In the genomic region with DNA sequence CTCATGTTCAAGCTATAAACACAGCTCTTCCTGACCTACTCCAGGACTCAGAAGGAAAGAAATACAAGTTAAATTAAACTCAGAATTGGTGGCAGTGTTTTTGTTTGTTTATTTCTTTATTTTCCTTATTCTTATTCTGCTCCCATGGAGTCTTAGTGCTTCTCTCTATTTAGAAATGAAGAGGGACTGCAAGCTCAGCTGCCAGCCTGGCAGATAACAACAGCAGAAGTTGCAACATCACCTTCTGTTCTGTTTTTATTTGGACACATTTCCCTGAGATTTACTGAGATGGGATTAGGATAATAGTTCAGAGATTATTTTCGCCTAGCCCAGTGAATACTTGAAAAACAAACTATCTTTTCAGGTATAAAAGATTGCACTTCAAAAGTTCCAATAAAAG, we compare ENCODE assay signal across 14 cellular contexts.
DNase-seq lines count a peak whose midpoint lies in the region; ATAC-seq, FAIRE-seq and TF ChIP-seq lines count a peak whose summit lies in the region.
"Had no signal": no experiment of that assay in that cellular context is flagged by ENCODE, and none has a peak within 500 bp of the region (broad histone marks: within the 10 kb centered on the region; RNA-seq: fewer than 3 reads in every experiment).

No MANE protein-coding gene starts in this region.

- H3K79me1 ChIP-seq in H1 (ENCODE audit: low read depth, low read length) (no peaks in the 10 kb centered on the region), mesendoderm (ENCODE audit: low read length) (peaks cover 4% of the 10 kb centered on the region)

- H3K4me2 ChIP-seq in GM23338: no peak overlapping the region
- no peak overlapping the region for H3K4me2 ChIP-seq in H1 (ENCODE audit: insufficient read depth in 1 of 2, low read depth in 2 of 2, low read length in 2 of 2)
- H3K4me2 ChIP-seq in mesendoderm (ENCODE audit: low read length): no peak overlapping the region

- no peak for TF ChIP-seq POLR2A in H1 (IDR thresholded peaks at IDR 0.05; ENCODE audit: control extremely low read depth in 1 of 2, low read depth in 2 of 2, low read length in 2 of 2)

- H3K9ac ChIP-seq in H1 (replicated peaks in 1 of 4; ENCODE audit: extremely low read depth in 1 of 4, low read depth in 3 of 4, low read length in 3 of 4) (no peak overlapping the region), mesendoderm (ENCODE audit: low read length) (no peak overlapping the region)

- no peak overlapping the region for H3K14ac ChIP-seq in H1 (ENCODE audit: insufficient read length)

- TF ChIP-seq CTCF in GM23338 (conservative IDR thresholded peaks at IDR 0.05; ENCODE audit: low read depth in 2 of 2): no peak
- TF ChIP-seq CTCF in H1 (IDR thresholded peaks at IDR 0.05; ENCODE audit: control extremely low read depth in 1 of 3, insufficient read depth in 1 of 3, low read depth in 1 of 3, low read length in 3 of 3): no peak

- no peak overlapping the region for H3K4me3 ChIP-seq in GM23338
- H3K4me3 ChIP-seq in H1 (ENCODE audit: extremely low read depth in 1 of 4, insufficient read depth in 2 of 4, low read depth in 3 of 4, low read length in 4 of 4): no peak overlapping the region
- no peak overlapping the region for H3K4me3 ChIP-seq in mesendoderm (ENCODE audit: low read length)
- H3K4me3 ChIP-seq: HAP-1, SK-N-MC had no signal

- H3K4ac ChIP-seq in H1 (replicated peaks; ENCODE audit: insufficient read length, low read depth, low read length): no peak overlapping the region
- no peak overlapping the region for H3K4ac ChIP-seq in mesendoderm (ENCODE audit: low read depth, low read length)

- H3K27me3 ChIP-seq in GM23338 (ENCODE audit: insufficient read depth): no peaks in the 10 kb centered on the region
- no peaks in the 10 kb centered on the region for H3K27me3 ChIP-seq in H1 (replicated peaks in 1 of 4; ENCODE audit: control insufficient read depth in 3 of 4, extremely low read depth in 1 of 4, insufficient read depth in 3 of 4, low read length in 3 of 4)
- H3K27me3 ChIP-seq in mesendoderm (ENCODE audit: insufficient read depth, low read length, poor library complexity): no peaks in the 10 kb centered on the region

- no peak overlapping the region for H2BK20ac ChIP-seq in H1 (ENCODE audit: low read length)

- no peak overlapping the region for H3K27ac ChIP-seq in GM23338 (ENCODE audit: low read depth)
- H3K27ac ChIP-seq in H1 (ENCODE audit: low read depth, low read length): no peak overlapping the region
- no peak overlapping the region for H3K27ac ChIP-seq in mesendoderm (ENCODE audit: low read depth, low read length)
- H3K27ac ChIP-seq: SK-N-MC had no signal

- H3K79me2 ChIP-seq in GM23338 (replicated peaks; ENCODE audit: insufficient read depth) (no peaks in the 10 kb centered on the region), H1 (ENCODE audit: control insufficient read depth in 1 of 2, insufficient read depth in 2 of 2, low read length in 2 of 2) (no peaks in the 10 kb centered on the region), mesendoderm (ENCODE audit: control insufficient read depth, insufficient read depth, low read length) (no peaks in the 10 kb centered on the region)

- no peak overlapping the region for H2BK15ac ChIP-seq in H1 (ENCODE audit: low read length)
- no peak overlapping the region for H2BK15ac ChIP-seq in mesendoderm (replicated peaks; ENCODE audit: low read depth)

- no peaks in the 10 kb centered on the region for H3K9me2 ChIP-seq in GM23338 (ENCODE audit: insufficient read depth)

- no peak overlapping the region for H2BK12ac ChIP-seq in H1 (ENCODE audit: low read depth, low read length)

- POLR2A ChIA-PET in H1 (lab: Charles Lee; ENCODE audit: partially characterized antibody): interaction anchor here (2.2 kb wide), 1 partner anchor 20 kb away, joined by 6 read pairs; no protein-coding TSS in a partner anchor

- H3K23me2 ChIP-seq in H1 (ENCODE audit: low read depth, low read length): no peaks in the 10 kb centered on the region

- H4K91ac ChIP-seq in H1 (replicated peaks; ENCODE audit: insufficient read length, low read length): no peak overlapping the region

- FAIRE-seq in H1 (lab: Jason Lieb, UNC): no peak

- H3K56ac ChIP-seq in H1 (replicated peaks; ENCODE audit: insufficient read length, low read depth, low read length) (no peak overlapping the region), mesendoderm (ENCODE audit: low read length) (peak overlapping the region; percentile 37)

- H4K20me1 ChIP-seq in GM23338 (replicated peaks; ENCODE audit: insufficient read depth) (no peaks in the 10 kb centered on the region), H1 (replicated peaks in 1 of 2; ENCODE audit: control insufficient read depth in 1 of 2, insufficient read depth in 2 of 2, low read length in 2 of 2) (no peaks in the 10 kb centered on the region)

- H3K23ac ChIP-seq in H1 (ENCODE audit: insufficient read length): no peak overlapping the region
- no peak overlapping the region for H3K23ac ChIP-seq in mesendoderm (ENCODE audit: low read length)

- H4K5ac ChIP-seq in H1 (ENCODE audit: insufficient read length, low read depth, low read length) (no peak overlapping the region), mesendoderm (ENCODE audit: low read length) (no peak overlapping the region)

- DNase-seq in Ammon's horn (ENCODE audit: low spot score): peak; percentile 40
- no peak for DNase-seq in GM23338 (ENCODE audit: low spot score)
- no peak for DNase-seq in H1 (ENCODE audit: low read depth in 1 of 2, low spot score in 2 of 2)
- DNase-seq in mesendoderm: no peak
- no peak for DNase-seq in GDM1 (lab: John Stamatoyannopoulos, UW)
- no peak for DNase-seq in superior temporal gyrus (ENCODE audit: extremely low spot score)
- no peak for DNase-seq in activated T-cell treated with anti-CD3 and anti-CD28 coated beads, Interleukin-2, amount 50 U/mL, for 48 hours
- DNase-seq: NCI-H1436, NCI-H2029 treated with DMSO at 0.1 percent for 48 hours, NCI-H748 treated with DMSO at 0.1 percent for 48 hours had no signal

- CTCF ChIA-PET in H1 (lab: Charles Lee; ENCODE audit: partially characterized antibody): interaction anchor here (0.5 to 1.1 kb wide), 2 partner anchors 21 to 171 kb away, joined by 3 to 4 read pairs; no protein-coding TSS in a partner anchor

- no peak overlapping the region for H2BK120ac ChIP-seq in H1 (replicated peaks; ENCODE audit: low read depth, low read length)
- no peak overlapping the region for H2BK120ac ChIP-seq in mesendoderm (ENCODE audit: low read depth, low read length)

- ATAC-seq in GM23338: no peak
- ATAC-seq in HG03565 (IDR thresholded peaks at IDR 0.05; ENCODE audit: unreplicated experiment): no peak

- H3K9me3 Mint-ChIP-seq in GM23338: no peaks in the 10 kb centered on the region
- H3K9me3 Mint-ChIP-seq: CD14-positive monocyte had no signal

- no peaks in the 10 kb centered on the region for H3K36me3 Mint-ChIP-seq in GM23338 (ENCODE audit: low read depth)
- H3K36me3 Mint-ChIP-seq: CD14-positive monocyte had no signal

- H4K8ac ChIP-seq in H1 (ENCODE audit: extremely low read depth, insufficient read depth, low read length) (no peak overlapping the region), mesendoderm (ENCODE audit: low read depth, low read length) (no peak overlapping the region)

- peaks cover 2% of the 10 kb centered on the region for H3K27me3 Mint-ChIP-seq in GM23338 (ENCODE audit: insufficient read depth, low read depth, poor library complexity)

- H3K36me3 ChIP-seq in GM23338 (ENCODE audit: insufficient read depth) (no peaks in the 10 kb centered on the region), H1 (ENCODE audit: control insufficient read depth in 2 of 4, insufficient read depth in 4 of 4, low read length in 3 of 4) (no peaks in the 10 kb centered on the region), mesendoderm (ENCODE audit: control insufficient read depth, insufficient read depth, low read length) (no peaks in the 10 kb centered on the region)
- H3K36me3 ChIP-seq: HAP-1 had no signal

- H3K4me1 Mint-ChIP-seq in GM23338: peaks cover 20% of the 10 kb centered on the region; the same call in 2 of the 3 replicates
- H3K4me1 Mint-ChIP-seq: CD14-positive monocyte had no signal

- H2AK5ac ChIP-seq in H1 (ENCODE audit: low read depth, low read length): no peak overlapping the region
- H2AK5ac ChIP-seq in mesendoderm (ENCODE audit: low read length): no peak overlapping the region

- no peak overlapping the region for H2BK5ac ChIP-seq in H1 (ENCODE audit: low read depth, low read length)
- H2BK5ac ChIP-seq in mesendoderm (ENCODE audit: low read length): no peak overlapping the region

- H2AFZ ChIP-seq in GM23338: no peak overlapping the region
- H2AFZ ChIP-seq in H1 (ENCODE audit: low read length): no peak overlapping the region

- no peak overlapping the region for H3K18ac ChIP-seq in H1 (ENCODE audit: extremely low read depth, low read length)
- no peak overlapping the region for H3K18ac ChIP-seq in mesendoderm (ENCODE audit: low read length)

- TF ChIP-seq EP300 in H1 (IDR thresholded peaks at IDR 0.05; ENCODE audit: borderline replicate concordance in 1 of 2, low read depth in 2 of 2, low read length in 2 of 2): no peak

- no peaks in the 10 kb centered on the region for H3K9me3 ChIP-seq in H1 (ENCODE audit: insufficient read depth in 2 of 2, low read depth in 1 of 2, low read length in 1 of 2)
- H3K9me3 ChIP-seq: HAP-1 had no signal

- H3K4me1 ChIP-seq in GM23338 (ENCODE audit: insufficient read depth) (peaks cover 27% of the 10 kb centered on the region), H1 (replicated peaks in 1 of 4; ENCODE audit: control insufficient read depth in 3 of 4, insufficient read depth in 4 of 4, low read length in 3 of 4) (peaks cover 0 to 5% (median under 1%) of the 10 kb centered on the region in 4 experiments; a peak in 4 of 7 replicates), mesendoderm (ENCODE audit: control insufficient read depth, low read depth, low read length) (peaks cover 9% of the 10 kb centered on the region)
- H3K4me1 ChIP-seq: HAP-1 had no signal

- no peak overlapping the region for H3K4me3 Mint-ChIP-seq in GM23338
- H3K4me3 Mint-ChIP-seq: CD14-positive monocyte had no signal

- WGBS in H1 (ENCODE audit: extremely low coverage in 1 of 2, insufficient coverage in 1 of 2, insufficient read length in 1 of 2, insufficient replicate concordance in 2 of 2, low coverage in 1 of 2, low lambda C conversion rate in 2 of 2, missing lambda C conversion rate in 1 of 2), 2 experiments: 83% methylated on average over 1 of the region's 1 CpG; no CpG with 5 or more reads in 1 of the 2 experiments
- no CpG with 5 or more reads among the region's 1 CpG for WGBS in mesendoderm (ENCODE audit: extremely low coverage, insufficient coverage, low lambda C conversion rate)

- H3F3A ChIP-seq in GM23338 (replicated peaks; ENCODE audit: low read depth): no peaks in the 10 kb centered on the region

- TF ChIP-seq RAD21 in H1 (IDR thresholded peaks at IDR 0.05 in 1 of 2, conservative IDR thresholded peaks at IDR 0.05 in 1 of 2; ENCODE audit: low read depth in 2 of 2, low read length in 2 of 2): no peak

- H3K27ac Mint-ChIP-seq in GM23338: peak overlapping the region; percentile 15; the same call in 1 of the 2 replicates

TF ChIP-seq in GM23338, 12 proteins besides CTCF, POLR2A, EP300 and RAD21 (continues in another document):
- TF ChIP-seq NANOG (IDR thresholded peaks at IDR 0.05; ENCODE audit: borderline replicate concordance): no peak
